Comparison of ENCODE assay signal across 8 cellular contexts in genomic region chr17:8119575-8120519, GRCh38.
DNase-seq lines count a peak whose midpoint lies in the region.

No MANE protein-coding gene starts in this region.

- peak overlapping the region; percentile 85 for H3K4me3 ChIP-seq in endocrine pancreas (ENCODE audit: control insufficient read depth, insufficient read depth, low read length)

- DNase-seq in NCI-H2196 (lab: John Stamatoyannopoulos, UW; ENCODE audit: unreplicated experiment) (peak; percentile 67), NCI-H2196 treated with DMSO at 0.1 percent for 48 hours (lab: John Stamatoyannopoulos, UW; ENCODE audit: unreplicated experiment) (no peak), HS-27A (ENCODE audit: low read depth) (peak; percentile 98), NK-92 (lab: John Stamatoyannopoulos, UW; ENCODE audit: unreplicated experiment) (peak; percentile 13), middle frontal gyrus (ENCODE audit: extremely low spot score, low spot score) (peak; percentile 71)
- peak; percentile 98 for DNase-seq in activated CD8-positive, alpha-beta memory T cell treated with anti-CD3 and anti-CD28 coated beads for 24 hours
- DNase-seq in stimulated activated CD8-positive, alpha-beta memory T cell treated with anti-CD3 and anti-CD28 coated beads, Interleukin-15, amount 100 ng/mL, for 48 hours (ENCODE audit: low read depth in 2 of 2): peak; percentile 76 to 79

- H3K36me3 ChIP-seq in endocrine pancreas (ENCODE audit: control insufficient read depth, insufficient read depth, low read length): no peaks in the 10 kb centered on the region

- H3K4me1 ChIP-seq in endocrine pancreas (ENCODE audit: control insufficient read depth, insufficient read depth, low read length): no peaks in the 10 kb centered on the region

- no peaks in the 10 kb centered on the region for H3K9me3 ChIP-seq in endocrine pancreas (ENCODE audit: control insufficient read depth, low read length)

- H3K9ac ChIP-seq in endocrine pancreas (ENCODE audit: control insufficient read depth, insufficient read depth, low read length): peak overlapping the region; percentile 35

- H3K27me3 ChIP-seq in endocrine pancreas (ENCODE audit: control insufficient read depth, insufficient read depth, low read length): peaks cover under 1% of the 10 kb centered on the region
